Comparison of ENCODE assay signal across 1 cellular context in the genomic region with DNA sequence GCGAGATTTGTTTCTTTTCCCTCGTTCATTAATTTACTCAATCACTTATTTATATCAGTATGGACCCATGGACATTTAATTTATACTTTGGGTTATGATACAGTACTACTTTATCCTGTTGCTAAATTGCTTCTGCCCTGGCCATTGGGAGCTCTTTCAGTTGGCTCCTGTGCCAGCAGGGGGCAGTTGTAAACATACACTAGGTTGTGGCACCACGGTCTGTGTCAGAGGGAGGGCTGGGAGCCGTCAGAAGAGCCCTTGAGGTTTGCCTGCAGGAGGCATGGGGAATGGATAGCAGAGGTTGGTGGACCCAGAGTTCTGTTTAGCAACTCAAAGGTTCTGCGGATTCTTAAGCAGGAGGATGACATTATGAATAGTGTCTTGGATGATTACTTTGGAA.
TF ChIP-seq lines count a peak whose summit lies in the region.

No MANE protein-coding gene starts in this region.

TF ChIP-seq in H1, 55 proteins besides CTCF, POLR2A, EP300 and RAD21:
- TF ChIP-seq, protein P1, sequence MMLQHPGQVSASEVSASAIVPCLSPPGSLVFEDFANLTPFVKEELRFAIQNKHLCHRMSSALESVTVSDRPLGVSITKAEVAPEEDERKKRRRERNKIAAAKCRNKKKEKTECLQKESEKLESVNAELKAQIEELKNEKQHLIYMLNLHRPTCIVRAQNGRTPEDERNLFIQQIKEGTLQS (IDR thresholded peaks at IDR 0.05; ENCODE audit: insufficient read depth, low read depth, low read length), result no peak
- TF ChIP-seq, protein P2, sequence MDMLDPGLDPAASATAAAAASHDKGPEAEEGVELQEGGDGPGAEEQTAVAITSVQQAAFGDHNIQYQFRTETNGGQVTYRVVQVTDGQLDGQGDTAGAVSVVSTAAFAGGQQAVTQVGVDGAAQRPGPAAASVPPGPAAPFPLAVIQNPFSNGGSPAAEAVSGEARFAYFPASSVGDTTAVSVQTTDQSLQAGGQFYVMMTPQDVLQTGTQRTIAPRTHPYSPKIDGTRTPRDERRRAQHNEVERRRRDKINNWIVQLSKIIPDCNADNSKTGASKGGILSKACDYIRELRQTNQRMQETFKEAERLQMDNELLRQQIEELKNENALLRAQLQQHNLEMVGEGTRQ (IDR thresholded peaks at IDR 0.05; ENCODE audit: low read length), result no peak
- TF ChIP-seq GABPA (IDR thresholded peaks at IDR 0.05; ENCODE audit: borderline replicate concordance, insufficient read depth, low read length) (no peak), RXRA (IDR thresholded peaks at IDR 0.05; ENCODE audit: insufficient read depth, low read depth, low read length) (no peak), RBBP5 (IDR thresholded peaks at IDR 0.05; ENCODE audit: borderline replicate concordance, low read depth, low read length) (no peak), TAF7 (optimal IDR thresholded peaks at IDR 0.05; ENCODE audit: borderline replicate concordance, low read depth, low read length) (no peak), ZNF274 (IDR thresholded peaks at IDR 0.05; ENCODE audit: borderline replicate concordance, extremely low read depth, low read length) (no peak), BRCA1 (IDR thresholded peaks at IDR 0.05; ENCODE audit: low read depth, low read length) (no peak), SRF (IDR thresholded peaks at IDR 0.05; ENCODE audit: low read depth, low read length) (no peak), YY1 (IDR thresholded peaks at IDR 0.05; ENCODE audit: low read depth, low read length) (no peak), KDM5A (IDR thresholded peaks at IDR 0.05; ENCODE audit: low read length) (no peak), MAFK (IDR thresholded peaks at IDR 0.05; ENCODE audit: low read depth, low read length) (no peak), KDM4A (IDR thresholded peaks at IDR 0.05; ENCODE audit: low read depth, low read length, severe bottlenecking) (no peak), TCF12 (IDR thresholded peaks at IDR 0.05; ENCODE audit: low read depth, low read length) (no peak), CTBP2 (IDR thresholded peaks at IDR 0.05; ENCODE audit: borderline replicate concordance, insufficient read depth, insufficient read length, low read length) (no peak)
- TF ChIP-seq, protein P3, sequence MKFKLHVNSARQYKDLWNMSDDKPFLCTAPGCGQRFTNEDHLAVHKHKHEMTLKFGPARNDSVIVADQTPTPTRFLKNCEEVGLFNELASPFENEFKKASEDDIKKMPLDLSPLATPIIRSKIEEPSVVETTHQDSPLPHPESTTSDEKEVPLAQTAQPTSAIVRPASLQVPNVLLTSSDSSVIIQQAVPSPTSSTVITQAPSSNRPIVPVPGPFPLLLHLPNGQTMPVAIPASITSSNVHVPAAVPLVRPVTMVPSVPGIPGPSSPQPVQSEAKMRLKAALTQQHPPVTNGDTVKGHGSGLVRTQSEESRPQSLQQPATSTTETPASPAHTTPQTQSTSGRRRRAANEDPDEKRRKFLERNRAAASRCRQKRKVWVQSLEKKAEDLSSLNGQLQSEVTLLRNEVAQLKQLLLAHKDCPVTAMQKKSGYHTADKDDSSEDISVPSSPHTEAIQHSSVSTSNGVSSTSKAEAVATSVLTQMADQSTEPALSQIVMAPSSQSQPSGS (IDR thresholded peaks at IDR 0.05; ENCODE audit: low read length), result no peak
TF ChIP-seq in H1: peak in this region for 0.
